In the genomic region with DNA sequence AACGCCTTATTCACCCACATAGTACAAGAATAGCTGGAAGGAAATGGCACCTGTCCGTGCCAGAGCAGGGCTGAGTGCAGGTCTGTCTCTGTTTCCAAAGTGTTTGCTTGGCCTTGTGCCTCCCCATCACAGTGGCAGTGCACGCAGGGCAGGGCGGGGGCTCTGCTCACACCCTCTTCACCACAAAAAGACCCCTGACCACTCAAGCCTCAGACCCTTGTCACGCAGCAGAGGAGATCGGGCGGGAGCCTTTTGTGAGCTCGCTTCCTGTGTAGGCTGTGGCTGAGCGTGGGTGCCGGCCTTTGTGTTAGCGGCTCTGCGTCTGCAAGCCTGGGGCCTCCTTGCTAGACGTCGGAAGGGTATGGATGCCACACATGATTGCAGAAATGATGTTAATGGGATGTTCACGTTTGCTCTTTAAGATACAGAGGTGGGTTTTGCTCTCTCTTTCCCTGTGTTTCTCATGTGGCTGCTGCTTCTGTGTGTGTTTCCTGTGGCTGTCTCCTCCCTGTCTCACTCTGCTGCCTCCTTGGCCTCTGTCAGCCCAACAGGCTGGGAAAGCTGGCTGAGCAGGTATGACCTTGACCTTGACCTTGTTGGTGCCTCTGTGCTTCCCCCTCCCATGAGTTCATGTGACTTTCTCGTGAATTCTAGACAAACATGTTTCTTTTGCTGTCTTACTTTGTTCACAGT, we compare ENCODE assay signal across 1 cellular context.
TF ChIP-seq lines count a peak whose summit lies in the region.

No MANE protein-coding gene starts in this region.

TF ChIP-seq in SK-N-SH, 30 proteins besides CTCF, POLR2A, EP300 and RAD21 (continued from another document):
- TF ChIP-seq, protein P1, sequence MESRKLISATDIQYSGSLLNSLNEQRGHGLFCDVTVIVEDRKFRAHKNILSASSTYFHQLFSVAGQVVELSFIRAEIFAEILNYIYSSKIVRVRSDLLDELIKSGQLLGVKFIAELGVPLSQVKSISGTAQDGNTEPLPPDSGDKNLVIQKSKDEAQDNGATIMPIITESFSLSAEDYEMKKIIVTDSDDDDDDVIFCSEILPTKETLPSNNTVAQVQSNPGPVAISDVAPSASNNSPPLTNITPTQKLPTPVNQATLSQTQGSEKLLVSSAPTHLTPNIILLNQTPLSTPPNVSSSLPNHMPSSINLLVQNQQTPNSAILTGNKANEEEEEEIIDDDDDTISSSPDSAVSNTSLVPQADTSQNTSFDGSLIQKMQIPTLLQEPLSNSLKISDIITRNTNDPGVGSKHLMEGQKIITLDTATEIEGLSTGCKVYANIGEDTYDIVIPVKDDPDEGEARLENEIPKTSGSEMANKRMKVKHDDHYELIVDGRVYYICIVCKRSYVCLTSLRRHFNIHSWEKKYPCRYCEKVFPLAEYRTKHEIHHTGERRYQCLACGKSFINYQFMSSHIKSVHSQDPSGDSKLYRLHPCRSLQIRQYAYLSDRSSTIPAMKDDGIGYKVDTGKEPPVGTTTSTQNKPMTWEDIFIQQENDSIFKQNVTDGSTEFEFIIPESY (IDR thresholded peaks at IDR 0.05; ENCODE audit: borderline replicate concordance, low read depth) = no peak
- TF ChIP-seq, protein P2, sequence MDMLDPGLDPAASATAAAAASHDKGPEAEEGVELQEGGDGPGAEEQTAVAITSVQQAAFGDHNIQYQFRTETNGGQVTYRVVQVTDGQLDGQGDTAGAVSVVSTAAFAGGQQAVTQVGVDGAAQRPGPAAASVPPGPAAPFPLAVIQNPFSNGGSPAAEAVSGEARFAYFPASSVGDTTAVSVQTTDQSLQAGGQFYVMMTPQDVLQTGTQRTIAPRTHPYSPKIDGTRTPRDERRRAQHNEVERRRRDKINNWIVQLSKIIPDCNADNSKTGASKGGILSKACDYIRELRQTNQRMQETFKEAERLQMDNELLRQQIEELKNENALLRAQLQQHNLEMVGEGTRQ (IDR thresholded peaks at IDR 0.05; ENCODE audit: borderline replicate concordance, low read depth, low read length) = no peak
- TF ChIP-seq FOXM1 (IDR thresholded peaks at IDR 0.05; ENCODE audit: low read depth) = no peak
- no peak for TF ChIP-seq RXRA (IDR thresholded peaks at IDR 0.05; ENCODE audit: borderline replicate concordance, low read depth)
- TF ChIP-seq SMC3 (IDR thresholded peaks at IDR 0.05; ENCODE audit: low read depth, low read length) = no peak
- TF ChIP-seq, protein P3, sequence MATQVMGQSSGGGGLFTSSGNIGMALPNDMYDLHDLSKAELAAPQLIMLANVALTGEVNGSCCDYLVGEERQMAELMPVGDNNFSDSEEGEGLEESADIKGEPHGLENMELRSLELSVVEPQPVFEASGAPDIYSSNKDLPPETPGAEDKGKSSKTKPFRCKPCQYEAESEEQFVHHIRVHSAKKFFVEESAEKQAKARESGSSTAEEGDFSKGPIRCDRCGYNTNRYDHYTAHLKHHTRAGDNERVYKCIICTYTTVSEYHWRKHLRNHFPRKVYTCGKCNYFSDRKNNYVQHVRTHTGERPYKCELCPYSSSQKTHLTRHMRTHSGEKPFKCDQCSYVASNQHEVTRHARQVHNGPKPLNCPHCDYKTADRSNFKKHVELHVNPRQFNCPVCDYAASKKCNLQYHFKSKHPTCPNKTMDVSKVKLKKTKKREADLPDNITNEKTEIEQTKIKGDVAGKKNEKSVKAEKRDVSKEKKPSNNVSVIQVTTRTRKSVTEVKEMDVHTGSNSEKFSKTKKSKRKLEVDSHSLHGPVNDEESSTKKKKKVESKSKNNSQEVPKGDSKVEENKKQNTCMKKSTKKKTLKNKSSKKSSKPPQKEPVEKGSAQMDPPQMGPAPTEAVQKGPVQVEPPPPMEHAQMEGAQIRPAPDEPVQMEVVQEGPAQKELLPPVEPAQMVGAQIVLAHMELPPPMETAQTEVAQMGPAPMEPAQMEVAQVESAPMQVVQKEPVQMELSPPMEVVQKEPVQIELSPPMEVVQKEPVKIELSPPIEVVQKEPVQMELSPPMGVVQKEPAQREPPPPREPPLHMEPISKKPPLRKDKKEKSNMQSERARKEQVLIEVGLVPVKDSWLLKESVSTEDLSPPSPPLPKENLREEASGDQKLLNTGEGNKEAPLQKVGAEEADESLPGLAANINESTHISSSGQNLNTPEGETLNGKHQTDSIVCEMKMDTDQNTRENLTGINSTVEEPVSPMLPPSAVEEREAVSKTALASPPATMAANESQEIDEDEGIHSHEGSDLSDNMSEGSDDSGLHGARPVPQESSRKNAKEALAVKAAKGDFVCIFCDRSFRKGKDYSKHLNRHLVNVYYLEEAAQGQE (IDR thresholded peaks at IDR 0.05; ENCODE audit: low read depth, low read length) = no peak
- TF ChIP-seq TCF12 (IDR thresholded peaks at IDR 0.05) = no peak
- no peak for TF ChIP-seq SIN3A (IDR thresholded peaks at IDR 0.05; ENCODE audit: borderline replicate concordance, low read depth, low read length)
